In the genomic region with DNA sequence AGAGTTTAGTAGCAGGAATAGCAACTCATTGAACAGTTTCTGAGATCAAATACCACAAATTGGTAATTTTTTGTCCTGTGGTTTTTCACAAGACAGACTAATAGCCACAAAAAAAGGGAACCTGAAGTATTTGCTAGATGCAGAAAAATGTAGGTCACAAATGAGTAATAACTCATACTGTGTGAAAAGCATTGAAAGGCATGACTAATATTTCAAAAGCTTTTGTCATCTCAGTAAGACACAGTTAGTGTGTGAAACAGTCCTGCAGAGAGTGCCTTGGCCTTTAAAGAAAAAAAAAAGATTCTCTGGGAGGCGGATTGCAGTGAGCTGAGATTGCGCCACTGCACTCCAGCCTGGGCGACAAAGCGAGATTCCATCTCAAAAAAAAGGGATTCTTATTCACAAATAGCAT, we compare ENCODE assay signal across 10 cellular contexts. TPM values are rescaled to one million over a fixed set of nuclear protein-coding genes. Genes with fewer than 3 reads are reported as not detected.
DNase-seq lines count a peak whose midpoint lies in the region; ATAC-seq and TF ChIP-seq lines count a peak whose summit lies in the region.
"Had no signal": no experiment of that assay in that cellular context is flagged by ENCODE, and none has a peak within 500 bp of the region (broad histone marks: within the 10 kb centered on the region; RNA-seq: fewer than 3 reads in every experiment).

No MANE protein-coding gene starts in this region.

- BruUV-seq in A673 (replicated peaks; lab: Mats Ljungman, UMichigan) (no TSS peak), Calu3 (replicated peaks; lab: Mats Ljungman, UMichigan) (no TSS peak)

- H3K9me3 Mint-ChIP-seq in Calu3 (ENCODE audit: low read depth, unreplicated experiment), result peaks cover 9% of the 10 kb centered on the region

- no peaks in the 10 kb centered on the region for H3K27me3 ChIP-seq in A673 (replicated peaks; ENCODE audit: insufficient read depth, low read depth, low read length, poor library complexity)

- TF ChIP-seq CTCF in A673 (conservative IDR thresholded peaks at IDR 0.05; ENCODE audit: low read depth, low read length) (no peak), astrocyte of the cerebellum (IDR thresholded peaks at IDR 0.05; ENCODE audit: low read depth, low read length, missing control alignments) (no peak), Calu3 (IDR thresholded peaks at IDR 0.05; ENCODE audit: unreplicated experiment) (no peak)

- POLR2A ChIA-PET in A673 (lab: Charles Lee; ENCODE audit: low non-redundant PET), result no interaction called here

- no peak overlapping the region for H3K27ac Mint-ChIP-seq in Calu3 (ENCODE audit: unreplicated experiment)
- H3K27ac Mint-ChIP-seq: nephron had no signal

- CTCF ChIA-PET in A673 (lab: Charles Lee), result no interaction called here
- CTCF ChIA-PET in Calu3 (lab: Charles Lee), result no interaction called here

- H3K36me3 ChIP-seq in A673 (ENCODE audit: insufficient read depth, low read length, poor library complexity, severe bottlenecking), result no peaks in the 10 kb centered on the region

- no peaks in the 10 kb centered on the region for H3K36me3 Mint-ChIP-seq in Calu3 (ENCODE audit: insufficient read depth, unreplicated experiment)

- no peak overlapping the region for H3K4me3 Mint-ChIP-seq in Calu3 (ENCODE audit: low read depth, unreplicated experiment)
- H3K4me3 Mint-ChIP-seq: nephron had no signal

- H3K4me3 ChIP-seq in A673 (ENCODE audit: low read depth, low read length, poor library complexity, severe bottlenecking) (no peak overlapping the region), astrocyte of the cerebellum (ENCODE audit: low read depth, low read length) (no peak overlapping the region)

- no peak overlapping the region for H3K27ac ChIP-seq in A673 (ENCODE audit: low read depth, low read length, poor library complexity, severe bottlenecking)
- H3K27ac ChIP-seq: C4-2B had no signal

- ATAC-seq in GM19438 (IDR thresholded peaks at IDR 0.05; ENCODE audit: low read depth, unreplicated experiment), result peak; percentile 100
- ATAC-seq in HG03342 (IDR thresholded peaks at IDR 0.05; ENCODE audit: unreplicated experiment), result peak; percentile 100
- peak; percentile 36 for ATAC-seq in stimulated activated naive CD8-positive, alpha-beta T cell treated with anti-CD3 and anti-CD28 coated beads, Interleukin-15, Interleukin-2, amounts not matched to agents 100 U/mL and 50 U/mL, for 24 hours

- in situ Hi-C loops in astrocyte of the cerebellum (cut with HindIII; ENCODE audit: low sequenced_read_pairs), result no loop called here

- peaks cover 8% of the 10 kb centered on the region for H3K4me1 ChIP-seq in A673 (ENCODE audit: insufficient read depth, low read length, poor library complexity, severe bottlenecking)

- H3K27me3 Mint-ChIP-seq in Calu3 (ENCODE audit: unreplicated experiment), result no peaks in the 10 kb centered on the region

- DNase-seq in A673 (ENCODE audit: low spot score), result peak; percentile 56
- DNase-seq in astrocyte of the cerebellum (ENCODE audit: low read depth), result peak; percentile 77
- no peak for DNase-seq in stimulated activated naive CD8-positive, alpha-beta T cell treated with anti-CD3 and anti-CD28 coated beads, Interleukin-15, Interleukin-2, amounts not matched to agents 100 U/mL and 50 U/mL, for 24 hours
- DNase-seq in NCI-H187 (lab: John Stamatoyannopoulos, UW), result no peak
- DNase-seq in Calu3, result no peak
- DNase-seq in SW480 (ENCODE audit: low spot score), result no peak

- intact Hi-C loops in A673 (cut with micrococcal nuclease; ENCODE audit: unreplicated experiment) (no loop called here), Calu3 (cut with micrococcal nuclease; ENCODE audit: unreplicated experiment) (no loop called here)

- H3K9me3 ChIP-seq in A673 (ENCODE audit: low read depth, low read length, poor library complexity, severe bottlenecking), result no peaks in the 10 kb centered on the region

- H3K4me1 Mint-ChIP-seq in Calu3 (ENCODE audit: low read depth, unreplicated experiment), result no peaks in the 10 kb centered on the region
- H3K4me1 Mint-ChIP-seq: nephron had no signal

RNA-seq across cellular contexts. Expression of a gene that starts 31.4 kb away (rescaled TPM):
- not detected in 2 replicates for total RNA-seq in A673 (2021)
- total RNA-seq in Calu3 (2022), result not detected in 2 replicates

Comparison
In these comparisons a context has a peak if more than half of its experiments do, and no peak if none do; other contexts are left out.
1. DNase-seq: peak in A673 (single experiment) and astrocyte of the cerebellum (single experiment); none in stimulated activated naive CD8-positive, alpha-beta T cell treated with anti-CD3 and anti-CD28 coated beads, Interleukin-15, Interleukin-2, amounts not matched to agents 100 U/mL and 50 U/mL, for 24 hours (single experiment), NCI-H187 (0 of 2), Calu3 (single experiment) and SW480 (single experiment).
2. ATAC-seq: peak in every context shown above with its lines; median percentile 100 in GM19438; 100 in HG03342; 36 in stimulated activated naive CD8-positive, alpha-beta T cell treated with anti-CD3 and anti-CD28 coated beads, Interleukin-15, Interleukin-2, amounts not matched to agents 100 U/mL and 50 U/mL, for 24 hours.